In the genomic region with DNA sequence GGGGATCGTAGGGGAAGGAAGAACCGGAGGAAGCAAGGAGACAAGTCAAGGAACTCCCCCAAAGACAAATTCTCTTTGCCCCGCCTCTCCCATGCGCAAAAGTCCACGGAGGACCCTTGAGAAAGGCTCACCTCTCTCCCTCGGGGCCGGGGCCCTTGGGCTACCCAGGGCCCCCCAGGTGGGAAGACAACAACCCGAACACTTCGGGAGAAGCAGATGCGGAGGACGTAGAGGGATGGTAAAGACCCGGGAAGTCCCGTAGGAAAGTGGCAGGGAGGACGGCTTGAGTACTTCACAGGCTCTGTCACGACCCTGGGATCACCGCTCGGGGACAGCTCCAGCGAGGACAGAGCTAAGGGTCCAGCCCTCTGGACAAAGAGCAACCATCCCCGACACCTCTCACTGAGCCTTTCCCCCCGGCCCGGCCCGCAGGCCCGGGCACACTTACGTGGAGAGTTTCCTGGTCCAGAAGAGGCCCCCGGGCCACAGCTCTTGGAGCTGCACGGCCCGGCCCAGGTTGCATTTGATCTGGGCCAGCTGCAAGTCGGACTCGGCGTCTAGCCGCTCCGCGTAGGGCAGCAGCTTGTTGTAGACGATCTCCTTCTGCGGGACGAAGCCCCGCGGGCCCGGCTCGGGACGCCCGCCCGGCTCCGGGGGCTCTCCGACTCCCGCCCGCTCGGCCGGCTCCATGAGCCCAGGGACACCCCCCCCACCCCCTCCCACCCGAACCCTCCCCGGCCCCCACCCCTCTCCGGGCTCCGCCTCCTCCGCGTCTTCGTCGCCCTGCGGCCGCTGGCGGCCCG, we compare ENCODE assay signal across 8 cellular contexts. TPM values are rescaled to one million over a fixed set of nuclear protein-coding genes. Genes with fewer than 3 reads are reported as not detected.
DNase-seq lines count a peak whose midpoint lies in the region; ATAC-seq and TF ChIP-seq lines count a peak whose summit lies in the region.

No MANE protein-coding gene starts in this region.

- H3K79me2 ChIP-seq in mammary epithelial cell (ENCODE audit: insufficient read depth, low read length): peaks cover 65% of the 10 kb centered on the region

- DNase-seq in ELF-1 (ENCODE audit: low read depth, low spot score) (peak; percentile 64), SW 1271 (lab: John Stamatoyannopoulos, UW) (peak; percentile 11 to 53), mammary epithelial cell (peak; percentile 57), inferior parietal cortex (ENCODE audit: extremely low spot score) (peak; percentile 39), globus pallidus (ENCODE audit: low spot score) (no peak)

- H3K27ac ChIP-seq in mammary epithelial cell (ENCODE audit: insufficient read depth, low read depth, low read length): peak overlapping the region; percentile 93
- peak overlapping the region; percentile 79 to 99 (median 95) for H3K27ac ChIP-seq in skin epidermis

- intact Hi-C loops in mammary epithelial cell (cut with micrococcal nuclease): no loop called here

- H4K20me1 ChIP-seq in mammary epithelial cell (ENCODE audit: insufficient read depth, low read length): no peaks in the 10 kb centered on the region

- H2AFZ ChIP-seq in mammary epithelial cell (ENCODE audit: low read depth, low read length): peak overlapping the region; percentile 19

- peak overlapping the region; percentile 100 for H3K9ac ChIP-seq in mammary epithelial cell (ENCODE audit: insufficient read depth, low read length)

- H3K27me3 ChIP-seq in mammary epithelial cell (ENCODE audit: insufficient read depth, low read length): no peaks in the 10 kb centered on the region

- dilution Hi-C loops in mammary epithelial cell (cut with HindIII; ENCODE audit: low sequenced_read_pairs): no loop called here

- TF ChIP-seq CTCF in mammary epithelial cell (conservative IDR thresholded peaks at IDR 0.05 in 1 of 2, IDR thresholded peaks at IDR 0.05 in 1 of 2; ENCODE audit: extremely low read depth in 1 of 2, insufficient read depth in 1 of 2, low read depth in 1 of 2, low read length in 2 of 2): no peak

- H3K4me1 ChIP-seq in mammary epithelial cell (ENCODE audit: insufficient read depth, low read length): peaks cover 13% of the 10 kb centered on the region

- no TSS peak for BruUV-seq in mammary epithelial cell (replicated peaks; lab: Mats Ljungman, UMichigan)

- peak; percentile 34 for ATAC-seq in GM21381 (IDR thresholded peaks at IDR 0.05; ENCODE audit: unreplicated experiment)
- peak; percentile 32 for ATAC-seq in HG03571 (IDR thresholded peaks at IDR 0.05; ENCODE audit: unreplicated experiment)

- H3K9me3 ChIP-seq in mammary epithelial cell (replicated peaks; ENCODE audit: insufficient read depth, low read length): no peaks in the 10 kb centered on the region

- H3K4me3 ChIP-seq in mammary epithelial cell (replicated peaks in 1 of 3; ENCODE audit: insufficient read depth in 1 of 3, low read depth in 2 of 3, low read length in 3 of 3) (peak overlapping the region; percentile 82 to 97 (median 96)), skin epidermis (peak overlapping the region; percentile 69 to 99 (median 80))

- CTCF ChIA-PET in mammary epithelial cell (lab: Charles Lee; ENCODE audit: low non-redundant PET): interaction anchor here (0.6 to 1.7 kb wide), 2 partner anchors 113 to 136 kb away, joined by 5 to 6 read pairs; no protein-coding TSS in a partner anchor

- WGBS in mammary epithelial cell (ENCODE audit: low coverage, missing lambda C conversion rate): 1% methylated on average over 18 of the region's 61 CpGs

- in situ Hi-C loops in mammary epithelial cell (cut with MboI; ENCODE audit: low sequenced_read_pairs in 2 of 2): no loop called here

- H3K4me2 ChIP-seq in mammary epithelial cell (ENCODE audit: insufficient read depth, low read depth, low read length): peak overlapping the region; percentile 85

- H3K36me3 ChIP-seq in mammary epithelial cell (ENCODE audit: insufficient read depth, low read length): peaks cover 3% of the 10 kb centered on the region

RNA-seq across cellular contexts. Expression of a gene that starts 0.5 kb away (rescaled TPM):
- 100 to 1,000 TPM; 131 to 145 TPM for total RNA-seq in mammary epithelial cell
- polyA plus RNA-seq in mammary epithelial cell: 57.2 TPM
- polyA minus RNA-seq in mammary epithelial cell: 214 TPM
